In the genomic region with DNA sequence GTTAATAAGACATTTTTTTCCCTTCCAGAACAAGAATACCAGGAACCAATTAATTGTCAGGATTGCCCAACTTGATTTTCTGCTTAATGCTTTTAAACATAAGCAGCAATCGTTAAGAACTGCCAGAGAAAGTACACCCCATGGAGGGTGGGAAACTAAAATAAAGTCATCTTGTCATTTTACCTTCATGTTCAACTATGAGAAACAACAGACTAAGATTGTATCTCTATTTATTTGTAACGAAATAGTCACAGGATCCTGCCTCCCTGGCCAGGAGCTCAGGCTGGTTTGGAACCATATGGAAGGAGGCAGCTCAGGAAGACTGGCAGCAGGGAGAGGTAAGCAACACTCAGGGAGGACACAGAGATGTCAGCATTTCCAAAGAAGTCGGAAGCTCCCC, we compare ENCODE assay signal across 1 cellular context.
TF ChIP-seq lines count a peak whose summit lies in the region.

No MANE protein-coding gene starts in this region.

TF ChIP-seq in SK-N-SH, 30 proteins besides CTCF, POLR2A, EP300 and RAD21 (continued from another document):
- TF ChIP-seq REST (IDR thresholded peaks at IDR 0.05; ENCODE audit: low read depth, low read length) = no peak
- no peak for TF ChIP-seq YY1 (IDR thresholded peaks at IDR 0.05; ENCODE audit: low read depth)
- TF ChIP-seq TAF1 (IDR thresholded peaks at IDR 0.05; ENCODE audit: borderline replicate concordance, low read depth, low read length) = no peak
- TF ChIP-seq EZH2phosphoT487 (IDR thresholded peaks at IDR 0.05; ENCODE audit: borderline replicate concordance, low read depth) = no peak
- no peak for TF ChIP-seq JUND (IDR thresholded peaks at IDR 0.05)
- TF ChIP-seq CHD2 (IDR thresholded peaks at IDR 0.05; ENCODE audit: low read length, partially characterized antibody) = no peak
- TF ChIP-seq RCOR1 (IDR thresholded peaks at IDR 0.05; ENCODE audit: low read length) = peak; percentile 48; the same call in 1 of the 2 replicates
- no peak for TF ChIP-seq NRF1 (IDR thresholded peaks at IDR 0.05; ENCODE audit: low read depth, low read length)
- no peak for TF ChIP-seq RXRA (IDR thresholded peaks at IDR 0.05; ENCODE audit: borderline replicate concordance, low read depth)
- TF ChIP-seq GATA2 (CRISPR knock-in tag; IDR thresholded peaks at IDR 0.05) = peak; percentile 70
- TF ChIP-seq GABPA (IDR thresholded peaks at IDR 0.05; ENCODE audit: low read depth) = no peak
- no peak for TF ChIP-seq FOXJ3 (CRISPR knock-in tag; IDR thresholded peaks at IDR 0.05)
- no peak for TF ChIP-seq ELF1 (IDR thresholded peaks at IDR 0.05)
- TF ChIP-seq SIN3A (IDR thresholded peaks at IDR 0.05; ENCODE audit: borderline replicate concordance, low read depth, low read length) = no peak
- no peak for TF ChIP-seq IRF3 (IDR thresholded peaks at IDR 0.05; ENCODE audit: low read depth, low read length)
- TF ChIP-seq FOXM1 (IDR thresholded peaks at IDR 0.05; ENCODE audit: low read depth) = no peak
- TF ChIP-seq TCF12 (IDR thresholded peaks at IDR 0.05) = peak; percentile 73
- TF ChIP-seq, protein P1, sequence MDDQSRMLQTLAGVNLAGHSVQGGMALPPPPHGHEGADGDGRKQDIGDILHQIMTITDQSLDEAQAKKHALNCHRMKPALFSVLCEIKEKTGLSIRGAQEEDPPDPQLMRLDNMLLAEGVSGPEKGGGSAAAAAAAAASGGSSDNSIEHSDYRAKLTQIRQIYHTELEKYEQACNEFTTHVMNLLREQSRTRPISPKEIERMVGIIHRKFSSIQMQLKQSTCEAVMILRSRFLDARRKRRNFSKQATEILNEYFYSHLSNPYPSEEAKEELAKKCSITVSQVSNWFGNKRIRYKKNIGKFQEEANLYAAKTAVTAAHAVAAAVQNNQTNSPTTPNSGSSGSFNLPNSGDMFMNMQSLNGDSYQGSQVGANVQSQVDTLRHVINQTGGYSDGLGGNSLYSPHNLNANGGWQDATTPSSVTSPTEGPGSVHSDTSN (IDR thresholded peaks at IDR 0.05) = peak; percentile 41
- no peak for TF ChIP-seq TEAD4 (IDR thresholded peaks at IDR 0.05; ENCODE audit: borderline replicate concordance, insufficient read depth)
- no peak for TF ChIP-seq SMC3 (IDR thresholded peaks at IDR 0.05; ENCODE audit: low read depth, low read length)
- TF ChIP-seq NFIC (IDR thresholded peaks at IDR 0.05; ENCODE audit: borderline replicate concordance) = no peak
- TF ChIP-seq RFX5 (IDR thresholded peaks at IDR 0.05; ENCODE audit: low read length) = no peak
- no peak for TF ChIP-seq USF2 (IDR thresholded peaks at IDR 0.05; ENCODE audit: borderline replicate concordance, low read depth, low read length)
- no peak for TF ChIP-seq POLR2AphosphoS5 (IDR thresholded peaks at IDR 0.05; ENCODE audit: low read depth, low read length)
- no peak for TF ChIP-seq MXI1 (IDR thresholded peaks at IDR 0.05; ENCODE audit: low read depth, low read length)
- TF ChIP-seq, protein P2, sequence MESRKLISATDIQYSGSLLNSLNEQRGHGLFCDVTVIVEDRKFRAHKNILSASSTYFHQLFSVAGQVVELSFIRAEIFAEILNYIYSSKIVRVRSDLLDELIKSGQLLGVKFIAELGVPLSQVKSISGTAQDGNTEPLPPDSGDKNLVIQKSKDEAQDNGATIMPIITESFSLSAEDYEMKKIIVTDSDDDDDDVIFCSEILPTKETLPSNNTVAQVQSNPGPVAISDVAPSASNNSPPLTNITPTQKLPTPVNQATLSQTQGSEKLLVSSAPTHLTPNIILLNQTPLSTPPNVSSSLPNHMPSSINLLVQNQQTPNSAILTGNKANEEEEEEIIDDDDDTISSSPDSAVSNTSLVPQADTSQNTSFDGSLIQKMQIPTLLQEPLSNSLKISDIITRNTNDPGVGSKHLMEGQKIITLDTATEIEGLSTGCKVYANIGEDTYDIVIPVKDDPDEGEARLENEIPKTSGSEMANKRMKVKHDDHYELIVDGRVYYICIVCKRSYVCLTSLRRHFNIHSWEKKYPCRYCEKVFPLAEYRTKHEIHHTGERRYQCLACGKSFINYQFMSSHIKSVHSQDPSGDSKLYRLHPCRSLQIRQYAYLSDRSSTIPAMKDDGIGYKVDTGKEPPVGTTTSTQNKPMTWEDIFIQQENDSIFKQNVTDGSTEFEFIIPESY (IDR thresholded peaks at IDR 0.05; ENCODE audit: borderline replicate concordance, low read depth) = no peak
- TF ChIP-seq, protein P3, sequence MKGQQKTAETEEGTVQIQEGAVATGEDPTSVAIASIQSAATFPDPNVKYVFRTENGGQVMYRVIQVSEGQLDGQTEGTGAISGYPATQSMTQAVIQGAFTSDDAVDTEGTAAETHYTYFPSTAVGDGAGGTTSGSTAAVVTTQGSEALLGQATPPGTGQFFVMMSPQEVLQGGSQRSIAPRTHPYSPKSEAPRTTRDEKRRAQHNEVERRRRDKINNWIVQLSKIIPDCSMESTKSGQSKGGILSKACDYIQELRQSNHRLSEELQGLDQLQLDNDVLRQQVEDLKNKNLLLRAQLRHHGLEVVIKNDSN (IDR thresholded peaks at IDR 0.05; ENCODE audit: borderline replicate concordance, low read depth) = no peak
TF ChIP-seq in SK-N-SH: peak in this region for 4.
